In the genomic region with DNA sequence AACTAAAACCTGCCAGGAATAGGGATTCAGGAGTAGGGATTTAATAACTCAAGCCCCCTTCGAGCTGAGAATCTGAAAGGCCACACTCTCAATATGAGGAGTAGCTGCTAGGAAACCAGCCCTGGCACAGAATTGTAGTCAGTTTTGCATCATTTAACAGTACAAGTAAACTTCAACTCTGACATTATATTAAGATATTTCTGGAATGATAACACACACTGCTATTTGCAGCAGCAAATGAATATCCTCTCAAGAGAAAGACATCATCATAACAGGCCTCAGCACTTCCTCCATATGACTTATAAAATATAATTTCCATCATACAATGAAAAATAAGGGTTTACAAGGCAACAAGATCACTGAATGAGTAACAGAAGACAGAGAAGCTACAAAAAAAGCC, we compare ENCODE assay signal across 21 cellular contexts.
"Had no signal": no experiment of that assay in that cellular context is flagged by ENCODE, and none has a peak within 500 bp of the region (broad histone marks: within the 10 kb centered on the region; RNA-seq: fewer than 3 reads in every experiment).

No MANE protein-coding gene starts in this region.

- H3K4me2 ChIP-seq: smooth muscle cell had no signal

- H3K4me3 ChIP-seq: esophagus muscularis mucosa, gastrocnemius medialis, right lobe of liver, smooth muscle cell had no signal

- H2AFZ ChIP-seq: parathyroid adenoma had no signal

- H3K79me2 ChIP-seq: parathyroid adenoma had no signal

- H3K27me3 ChIP-seq: esophagus muscularis mucosa, gastrocnemius medialis, right lobe of liver had no signal

- H3K9ac ChIP-seq: parathyroid adenoma had no signal

- H3K27ac ChIP-seq: esophagus muscularis mucosa, gastrocnemius medialis, parathyroid adenoma, right lobe of liver had no signal

- H3K36me3 ChIP-seq: esophagus muscularis mucosa, gastrocnemius medialis, right lobe of liver had no signal

- H3K9me3 ChIP-seq: esophagus muscularis mucosa, gastrocnemius medialis, right lobe of liver had no signal

- ATAC-seq: activated CD8-positive, alpha-beta memory T cell treated with anti-CD3 and anti-CD28 coated beads, Interleukin-2, amount 10 ng/mL, durations not matched to agents 7 days and 5 days; activated T-helper 17 cell treated with anti-CD3 and anti-CD28 coated beads, Interleukin-2, amount 50 U/mL, for 72 hours; gastrocnemius medialis; naive thymus-derived CD8-positive, alpha-beta T cell; right lobe of liver; stimulated activated naive CD8-positive, alpha-beta T cell treated with anti-CD3 and anti-CD28 coated beads, Interleukin-15, amount 100 ng/mL, for 72 hours; T-cell; WTC11 had no signal

- DNase-seq: activated CD4-positive, alpha-beta memory T cell treated with anti-CD3 and anti-CD28 coated beads, Interleukin-2, amount 10 ng/mL, durations not matched to agents 7 days and 5 days; activated CD4-positive, alpha-beta T cell treated with anti-CD3 and anti-CD28 coated beads for 4 hours; activated CD8-positive, alpha-beta memory T cell treated with anti-CD3 and anti-CD28 coated beads, Interleukin-2, amount 10 ng/mL, durations not matched to agents 7 days and 5 days; activated naive CD4-positive, alpha-beta T cell treated with Interleukin-2 at 50 U/mL for 16 hours; activated naive CD8-positive, alpha-beta T cell treated with anti-CD3 and anti-CD28 coated beads, Interleukin-2, amount 10 ng/mL, durations not matched to agents 7 days and 5 days; activated T-cell treated with anti-CD3 and anti-CD28 coated beads, Interleukin-2, amount 50 U/mL, for 1 hour; anterior cingulate cortex; effector CD8-positive, alpha-beta T cell; gastrocnemius medialis; head of caudate nucleus; mesendoderm; naive thymus-derived CD8-positive, alpha-beta T cell; right lobe of liver; stimulated activated CD4-positive, alpha-beta T cell treated with anti-CD3 and anti-CD28 coated beads, Interleukin-4, amount 100 ng/mL, for 1 hour; stimulated activated naive CD8-positive, alpha-beta T cell treated with anti-CD3 and anti-CD28 coated beads, Interleukin-15, amount 100 ng/mL, for 72 hours; T-cell had no signal

- H3K4me1 ChIP-seq: gastrocnemius medialis, parathyroid adenoma, right lobe of liver had no signal
